Comparison of ENCODE assay signal across 11 cellular contexts in the genomic region with DNA sequence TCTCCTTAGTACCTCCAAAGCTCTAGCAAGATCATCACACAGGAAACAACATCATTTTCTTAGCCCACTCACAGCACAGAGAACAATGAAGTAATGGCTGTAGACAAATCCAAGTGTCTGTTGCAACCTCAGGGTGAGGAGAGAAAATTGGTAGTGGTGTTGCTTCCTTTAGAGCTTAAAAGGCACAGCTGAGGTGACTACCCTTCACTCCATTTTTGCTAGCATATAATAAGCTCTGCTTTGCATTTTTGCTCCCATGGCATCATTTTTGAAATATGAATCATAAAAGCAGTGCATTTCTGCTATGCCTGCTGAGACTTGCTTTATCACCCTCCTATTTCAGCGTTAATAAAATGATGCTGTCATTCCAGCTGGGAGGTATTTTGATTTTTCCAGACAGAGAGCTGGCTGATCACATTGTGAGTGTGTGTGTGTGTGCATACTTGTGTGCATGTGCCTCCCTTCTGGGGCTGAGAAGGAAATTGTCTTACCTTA. TPM values are rescaled to one million over a fixed set of nuclear protein-coding genes. Genes with fewer than 3 reads are reported as not detected.
DNase-seq lines count a peak whose midpoint lies in the region; ATAC-seq and TF ChIP-seq lines count a peak whose summit lies in the region.
"Had no signal": no experiment of that assay in that cellular context is flagged by ENCODE, and none has a peak within 500 bp of the region (broad histone marks: within the 10 kb centered on the region; RNA-seq: fewer than 3 reads in every experiment).

No MANE protein-coding gene starts in this region.

- H3K27me3 Mint-ChIP-seq in HFFc6 (ENCODE audit: insufficient read depth) = no peaks in the 10 kb centered on the region
- H3K27me3 Mint-ChIP-seq in activated CD8-positive, alpha-beta T cell treated with anti-CD3 and anti-CD28 coated beads, Interleukin-2, amount 10 ng/mL, durations not matched to agents 7 days and 5 days (ENCODE audit: low read depth) = no peaks in the 10 kb centered on the region

- TF ChIP-seq CTCF in HFFc6 (IDR thresholded peaks at IDR 0.05) (no peak; the same call in 1 of the 2 replicates), Peyer's patch (IDR thresholded peaks at IDR 0.05) (no peak)

- H3K9me3 Mint-ChIP-seq in HFFc6 = no peaks in the 10 kb centered on the region
- H3K9me3 Mint-ChIP-seq in activated CD8-positive, alpha-beta T cell treated with anti-CD3 and anti-CD28 coated beads, Interleukin-2, amount 10 ng/mL, durations not matched to agents 7 days and 5 days (ENCODE audit: insufficient read depth) = no peaks in the 10 kb centered on the region
- H3K9me3 Mint-ChIP-seq: nephron had no signal

- DNase-seq in AG20443 (ENCODE audit: low spot score) (peak; percentile 50), HFFc6 (peak; percentile 49), iris pigment epithelial cell (ENCODE audit: low read depth) (peak; percentile 90), Peyer's patch (no peak), hippocampal formation (lab: John Stamatoyannopoulos, UW) (no peak)
- peak; percentile 29 for DNase-seq in activated CD8-positive, alpha-beta T cell treated with anti-CD3 and anti-CD28 coated beads, Interleukin-2, amount 10 ng/mL, durations not matched to agents 7 days and 5 days
- DNase-seq in activated CD4-positive, CD25-positive, alpha-beta regulatory T cell (lab: John Stamatoyannopoulos, UW) = no peak
- DNase-seq: cerebellar nuclear complex had no signal

- no peaks in the 10 kb centered on the region for H3K36me3 Mint-ChIP-seq in HFFc6 (ENCODE audit: low read depth)
- H3K36me3 Mint-ChIP-seq in activated CD8-positive, alpha-beta T cell treated with anti-CD3 and anti-CD28 coated beads, Interleukin-2, amount 10 ng/mL, durations not matched to agents 7 days and 5 days (ENCODE audit: low read depth) = peaks cover 3% of the 10 kb centered on the region

- ATAC-seq in activated CD8-positive, alpha-beta T cell treated with anti-CD3 and anti-CD28 coated beads, Interleukin-2, amount 10 ng/mL, durations not matched to agents 7 days and 5 days = no peak
- no peak for ATAC-seq in GM18505 (IDR thresholded peaks at IDR 0.05; ENCODE audit: unreplicated experiment)

- peak overlapping the region; percentile 23 for H3K4me3 Mint-ChIP-seq in HFFc6
- H3K4me3 Mint-ChIP-seq in activated CD8-positive, alpha-beta T cell treated with anti-CD3 and anti-CD28 coated beads, Interleukin-2, amount 10 ng/mL, durations not matched to agents 7 days and 5 days = no peak overlapping the region
- H3K4me3 Mint-ChIP-seq: nephron had no signal

- CTCF ChIA-PET in activated CD8-positive, alpha-beta T cell treated with anti-CD3 and anti-CD28 coated beads, Interleukin-2, amount 10 ng/mL, durations not matched to agents 7 days and 5 days (lab: Charles Lee) = interaction anchor here (0.5 to 8.7 kb wide), 8 partner anchors 15 to 110 kb away, joined by 3 to 187 read pairs (median 32); a partner anchor contains a TSS

- no peak overlapping the region for H3K4me3 ChIP-seq in Peyer's patch
- H3K4me3 ChIP-seq: tibial nerve had no signal

- no peaks in the 10 kb centered on the region for H3K27me3 ChIP-seq in Peyer's patch
- H3K27me3 ChIP-seq: tibial nerve had no signal

- peaks cover 57% of the 10 kb centered on the region for H3K4me1 Mint-ChIP-seq in HFFc6 (ENCODE audit: low read depth)
- H3K4me1 Mint-ChIP-seq in activated CD8-positive, alpha-beta T cell treated with anti-CD3 and anti-CD28 coated beads, Interleukin-2, amount 10 ng/mL, durations not matched to agents 7 days and 5 days (ENCODE audit: low read depth) = peaks cover 96% of the 10 kb centered on the region

- H3K9me3 ChIP-seq in Peyer's patch = no peaks in the 10 kb centered on the region
- H3K9me3 ChIP-seq: tibial nerve had no signal

- peak overlapping the region; percentile 63 for H3K27ac Mint-ChIP-seq in HFFc6
- peak overlapping the region; percentile 85 for H3K27ac Mint-ChIP-seq in activated CD8-positive, alpha-beta T cell treated with anti-CD3 and anti-CD28 coated beads, Interleukin-2, amount 10 ng/mL, durations not matched to agents 7 days and 5 days
- H3K27ac Mint-ChIP-seq: nephron had no signal

- H3K36me3 ChIP-seq in Peyer's patch = no peaks in the 10 kb centered on the region
- H3K36me3 ChIP-seq: tibial nerve had no signal

- POLR2A ChIA-PET in activated CD8-positive, alpha-beta T cell treated with anti-CD3 and anti-CD28 coated beads, Interleukin-2, amount 10 ng/mL, durations not matched to agents 7 days and 5 days (lab: Charles Lee) = interaction anchor here (0.9 to 5.4 kb wide), 5 partner anchors 16 to 81 kb away, joined by 3 to 53 read pairs (median 5); a partner anchor contains a TSS

- TF ChIP-seq POLR2A in Peyer's patch (IDR thresholded peaks at IDR 0.05) = no peak
- no peak for TF ChIP-seq POLR2A in GM18505 (IDR thresholded peaks at IDR 0.05; ENCODE audit: borderline replicate concordance, extremely low read depth, insufficient read depth, insufficient read length)

- peak overlapping the region in 1 of 4 donors; percentile 49 for H3K27ac ChIP-seq in Peyer's patch

- peaks cover 0 to 20% (median 3%) of the 10 kb centered on the region in 4 donors for H3K4me1 ChIP-seq in Peyer's patch

RNA-seq across cellular contexts. Expression of a gene that starts 18.5 kb away (rescaled TPM):
- 10 to 100 TPM; 35.1 to 49.6 (median 41.1) TPM for total RNA-seq in HFFc6 (2021; fragmentation: NEBNext Ultra II Directional; extraction: Animal tissue kit (Norgen Biotek cat#: 25700))
- 10 to 100 TPM; 67.8 to 68.9 TPM for total RNA-seq in activated CD8-positive, alpha-beta T cell treated with anti-CD3 and anti-CD28 coated beads, Interleukin-2, amount 10 ng/mL, durations not matched to agents 7 days and 5 days
- total RNA-seq in Peyer's patch = 100 to 1,000 TPM in 1 of 4 donors, 10 to 100 TPM in 3; 62.7 to 136 (median 90.5) TPM

Comparison
In these comparisons a context has a peak if more than half of its experiments do, and no peak if none do; other contexts are left out.
1. DNase-seq: peak in AG20443 (single experiment), HFFc6 (single experiment), activated CD8-positive, alpha-beta T cell treated with anti-CD3 and anti-CD28 coated beads, Interleukin-2, amount 10 ng/mL, durations not matched to agents 7 days and 5 days (single experiment) and iris pigment epithelial cell (single experiment); none in Peyer's patch (0 of 3), hippocampal formation (0 of 2) and activated CD4-positive, CD25-positive, alpha-beta regulatory T cell (0 of 4).